Comparison of ENCODE assay signal across 19 cellular contexts in genomic region chr16:12145918-12146317, GRCh38.
"Had no signal": no experiment of that assay in that cellular context is flagged by ENCODE, and none has a peak within 500 bp of the region (broad histone marks: within the 10 kb centered on the region; RNA-seq: fewer than 3 reads in every experiment).

No MANE protein-coding gene starts in this region.

- H3K9me3 Mint-ChIP-seq: activated naive CD4-positive, alpha-beta T cell treated with anti-CD3 and anti-CD28 coated beads, Interleukin-2, amount 50 U/mL, for 24 hours; effector memory CD8-positive, alpha-beta T cell; memory B cell; nephron progenitor cell; stimulated activated memory B cell treated with anti-CD40 and anti-IgM and Interleukin-4, amounts not matched to agents 10 μg/mL and 1 μg/mL and 100 μg/mL, for 72 hours; T-helper 1 cell treated with Interleukin-12 subunit alpha and Interleukin-12 subunit beta and Interleukin-4 antibody, amounts not matched to agents 30 μg/mL and 1 μg/mL, for 36 hours had no signal

- H3K27ac Mint-ChIP-seq: effector memory CD8-positive, alpha-beta T cell; memory B cell; nephron progenitor cell; stimulated activated memory B cell treated with anti-CD40 and anti-IgM and Interleukin-4, amounts not matched to agents 10 μg/mL and 1 μg/mL and 100 μg/mL, for 72 hours; T-helper 1 cell treated with Interleukin-12 subunit alpha and Interleukin-12 subunit beta and Interleukin-4 antibody, amounts not matched to agents 30 μg/mL and 1 μg/mL, for 36 hours had no signal

- H3K4me3 Mint-ChIP-seq: activated naive CD4-positive, alpha-beta T cell treated with anti-CD3 and anti-CD28 coated beads, Interleukin-2, amount 50 U/mL, for 24 hours; effector memory CD8-positive, alpha-beta T cell; memory B cell; nephron progenitor cell; stimulated activated memory B cell treated with anti-CD40 and anti-IgM and Interleukin-4, amounts not matched to agents 10 μg/mL and 1 μg/mL and 100 μg/mL, for 72 hours; T-helper 1 cell treated with Interleukin-12 subunit alpha and Interleukin-12 subunit beta and Interleukin-4 antibody, amounts not matched to agents 30 μg/mL and 1 μg/mL, for 36 hours had no signal

- H3K36me3 ChIP-seq: adrenal gland, sigmoid colon had no signal

- H3K4me1 ChIP-seq: body of pancreas, upper lobe of right lung had no signal

- DNase-seq: activated CD4-positive, CD25-positive, alpha-beta regulatory T cell treated with anti-CD3 and anti-CD28 coated beads, Interleukin-2, amount 50 U/mL, for 72 hours; activated CD8-positive, alpha-beta memory T cell treated with anti-CD3 and anti-CD28 coated beads for 24 hours; activated CD8-positive, alpha-beta memory T cell treated with anti-CD3 and anti-CD28 coated beads, Interleukin-2, amount 50 U/mL, for 48 hours; activated effector memory CD4-positive, alpha-beta T cell treated with Interleukin-2 at 50 U/mL for 16 hours; activated T-cell treated with anti-CD3 and anti-CD28 coated beads, Interleukin-2, amount 50 U/mL, for 48 hours; adrenal gland; body of pancreas; effector memory CD8-positive, alpha-beta T cell; esophagus squamous epithelium; nephron progenitor cell; nucleus accumbens; sigmoid colon; stimulated activated CD4-positive, alpha-beta T cell treated with anti-CD3 and anti-CD28 coated beads, Interleukin-4, amount 100 ng/mL, for 4 hours; upper lobe of right lung had no signal

- H3K4me3 ChIP-seq: adrenal gland, body of pancreas, esophagus squamous epithelium, sigmoid colon, spleen, upper lobe of right lung had no signal

- H3K9me3 ChIP-seq: adrenal gland, body of pancreas, esophagus squamous epithelium, sigmoid colon, spleen, upper lobe of right lung had no signal

- H3K27me3 ChIP-seq: adrenal gland, body of pancreas, esophagus squamous epithelium, sigmoid colon, spleen, upper lobe of right lung had no signal

- H3K27me3 Mint-ChIP-seq: activated naive CD4-positive, alpha-beta T cell treated with anti-CD3 and anti-CD28 coated beads, Interleukin-2, amount 50 U/mL, for 24 hours; effector memory CD8-positive, alpha-beta T cell; memory B cell; stimulated activated memory B cell treated with anti-CD40 and anti-IgM and Interleukin-4, amounts not matched to agents 10 μg/mL and 1 μg/mL and 100 μg/mL, for 72 hours had no signal

- H3K27ac ChIP-seq: adrenal gland, body of pancreas, esophagus squamous epithelium, sigmoid colon, spleen, upper lobe of right lung had no signal

- ATAC-seq: body of pancreas; effector memory CD8-positive, alpha-beta T cell; stimulated activated memory B cell treated with anti-CD40 and anti-IgM and Interleukin-4, amounts not matched to agents 10 μg/mL and 1 μg/mL and 100 μg/mL, for 72 hours; upper lobe of right lung had no signal
